ENCODE assay signal across 9 cellular contexts in genomic region chr6:35776364-35777215, GRCh38. TPM values are rescaled to one million over a fixed set of nuclear protein-coding genes. Genes with fewer than 3 reads are reported as not detected.
A peak's percentile ranks its signal among the peaks of the same experiment; 100 is the strongest.
DNase-seq lines count a peak whose midpoint lies in the region; ATAC-seq and TF ChIP-seq lines count a peak whose summit lies in the region.
"Had no signal": no experiment of that assay in that cellular context is flagged by ENCODE, and none has a peak within 500 bp of the region (broad histone marks: within the 10 kb centered on the region; RNA-seq: fewer than 3 reads in every experiment).

CLPSL2 (plus strand) TSS chr6:35776598; CDS start chr6:35776619, 21 bp downstream.

- in situ Hi-C loops in mammary epithelial cell (cut with MboI; ENCODE audit: low sequenced_read_pairs in 2 of 2) = no loop called here

- no peaks in the 10 kb centered on the region for H4K20me1 ChIP-seq in mammary epithelial cell (ENCODE audit: insufficient read depth, low read length)

- dilution Hi-C loops in mammary epithelial cell (cut with HindIII; ENCODE audit: low sequenced_read_pairs) = no loop called here

- no peak within 1 kb of the TSS for H3K27ac ChIP-seq in mammary epithelial cell (ENCODE audit: insufficient read depth, low read depth, low read length)

- ATAC-seq in memory B cell (ENCODE audit: low read depth) (peak; percentile 74), GM21515 (IDR thresholded peaks at IDR 0.05; ENCODE audit: unreplicated experiment) (no peak)

- CTCF ChIA-PET in mammary epithelial cell (lab: Charles Lee; ENCODE audit: low non-redundant PET) = no interaction called here

- H3K36me3 ChIP-seq in mammary epithelial cell (ENCODE audit: insufficient read depth, low read length) = no peaks in the 10 kb centered on the region

- TF ChIP-seq CTCF in NB4 (IDR thresholded peaks at IDR 0.05; ENCODE audit: low read depth, low read length) (no peak), mammary epithelial cell (conservative IDR thresholded peaks at IDR 0.05 in 1 of 2, IDR thresholded peaks at IDR 0.05 in 1 of 2; ENCODE audit: extremely low read depth in 1 of 2, insufficient read depth in 1 of 2, low read depth in 1 of 2, low read length in 2 of 2) (no peak)

- no peaks in the 10 kb centered on the region for H3K9me3 Mint-ChIP-seq in memory B cell

- H3K9ac ChIP-seq in mammary epithelial cell (ENCODE audit: insufficient read depth, low read length) = no peak within 1 kb of the TSS

- peak within 1 kb of the TSS; percentile 79 for H2AFZ ChIP-seq in mammary epithelial cell (ENCODE audit: low read depth, low read length)

- H3K27me3 ChIP-seq in mammary epithelial cell (ENCODE audit: insufficient read depth, low read length) = peaks cover 3% of the 10 kb centered on the region

- H3K4me1 ChIP-seq in mammary epithelial cell (ENCODE audit: insufficient read depth, low read length) = peaks cover 9% of the 10 kb centered on the region

- no peaks in the 10 kb centered on the region for H3K79me2 ChIP-seq in mammary epithelial cell (ENCODE audit: insufficient read depth, low read length)

- intact Hi-C loops in mammary epithelial cell (cut with micrococcal nuclease) = no loop called here
- intact Hi-C loops in posterior vena cava (cut with DNase I) = no loop called here

- no peak for TF ChIP-seq POLR2A in NB4 (IDR thresholded peaks at IDR 0.05; ENCODE audit: extremely low read depth, insufficient read length)

- peak within 1 kb of the TSS; percentile 86 for H3K4me3 Mint-ChIP-seq in memory B cell

- BruUV-seq in mammary epithelial cell (replicated peaks; lab: Mats Ljungman, UMichigan) = no TSS peak

- H3K4me2 ChIP-seq in mammary epithelial cell (ENCODE audit: insufficient read depth, low read depth, low read length) = peak within 1 kb of the TSS; percentile 98

- H3K27me3 Mint-ChIP-seq in memory B cell = peaks cover 5% of the 10 kb centered on the region

- WGBS in mammary epithelial cell (ENCODE audit: low coverage, missing lambda C conversion rate) = 11% methylated on average over 13 of the region's 56 CpGs

- H3K27ac Mint-ChIP-seq in memory B cell = peak within 1 kb of the TSS; percentile 74

- no peaks in the 10 kb centered on the region for H3K36me3 Mint-ChIP-seq in memory B cell

- DNase-seq in DMS79 treated with DMSO at 0.1 percent for 48 hours (lab: John Stamatoyannopoulos, UW) (peak; percentile 58), NB4 (ENCODE audit: low read depth) (peak; percentile 47), mammary epithelial cell (no peak), memory B cell (ENCODE audit: low spot score in 2 of 2) (peak in 1 of 2 donors; percentile 27), NCI-H1105 treated with DMSO at 0.1 percent for 48 hours (lab: John Stamatoyannopoulos, UW) (no peak), posterior vena cava (ENCODE audit: low spot score) (no peak), KG1 (lab: John Stamatoyannopoulos, UW) (no peak)

- peak within 1 kb of the TSS; percentile 9 for H3K4me3 ChIP-seq in NB4 (ENCODE audit: low read depth, low read length)
- peak within 1 kb of the TSS; percentile 35 to 56 (median 39) for H3K4me3 ChIP-seq in mammary epithelial cell (replicated peaks in 1 of 3; ENCODE audit: insufficient read depth in 1 of 3, low read depth in 2 of 3, low read length in 3 of 3)

- no peaks in the 10 kb centered on the region for H3K9me3 ChIP-seq in mammary epithelial cell (replicated peaks; ENCODE audit: insufficient read depth, low read length)

- peaks cover 11% of the 10 kb centered on the region for H3K4me1 Mint-ChIP-seq in memory B cell

RNA-seq across cellular contexts. Expression of gene CLPSL2, which starts in this region (rescaled TPM):
- total RNA-seq in mammary epithelial cell = not detected
- not detected for polyA plus RNA-seq in mammary epithelial cell
- polyA minus RNA-seq in mammary epithelial cell = not detected
- total RNA-seq in posterior vena cava = not detected
- total RNA-seq: NCI-H460 had no signal

Comparison
In these comparisons a context has a peak if more than half of its experiments do, and no peak if none do; other contexts are left out.
1. DNase-seq: peak in DMS79 treated with DMSO at 0.1 percent for 48 hours (single experiment) and NB4 (single experiment); none in mammary epithelial cell (single experiment), NCI-H1105 treated with DMSO at 0.1 percent for 48 hours (single experiment), posterior vena cava (single experiment) and KG1 (single experiment).